ENCODE assay signal across 24 cellular contexts in the genomic region with DNA sequence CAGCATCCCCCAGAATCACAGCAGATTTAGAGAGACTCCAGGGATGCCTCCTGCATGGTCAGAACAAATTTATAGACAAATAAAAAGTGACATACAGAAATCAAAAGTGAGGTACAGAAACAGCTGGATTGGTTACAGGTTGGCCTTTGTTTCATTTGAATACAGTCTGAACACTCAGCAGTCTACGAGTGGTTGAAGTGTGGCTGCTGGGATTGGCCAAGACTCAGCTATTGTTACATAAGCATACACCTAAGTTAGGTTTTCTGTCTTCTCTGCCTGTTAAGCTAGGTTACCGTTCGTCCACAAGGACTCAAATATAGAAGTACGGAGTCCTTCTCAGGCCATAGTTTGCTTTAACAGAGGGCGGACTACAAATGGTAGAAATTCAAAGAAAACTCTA.
"Had no signal": no experiment of that assay in that cellular context is flagged by ENCODE, and none has a peak within 500 bp of the region (broad histone marks: within the 10 kb centered on the region; RNA-seq: fewer than 3 reads in every experiment).

No MANE protein-coding gene starts in this region.

- H3K9me3 ChIP-seq: ascending aorta, colonic mucosa, esophagus squamous epithelium had no signal

- H3K4me1 ChIP-seq: ascending aorta, colonic mucosa had no signal

- H3K27me3 ChIP-seq: ascending aorta, colonic mucosa, esophagus squamous epithelium had no signal

- H3K36me3 Mint-ChIP-seq: activated CD4-positive, alpha-beta memory T cell treated with anti-CD3 and anti-CD28 coated beads for 36 hours; activated naive CD4-positive, alpha-beta T cell treated with anti-CD3 and anti-CD28 coated beads, Interleukin-2, amount 10 ng/mL, durations not matched to agents 7 days and 5 days; activated naive CD4-positive, alpha-beta T cell treated with anti-CD3 and anti-CD28 coated beads, Interleukin-2, amount 50 U/mL, for 72 hours; activated naive CD8-positive, alpha-beta T cell treated with anti-CD3 and anti-CD28 coated beads, Interleukin-2, amount 10 ng/mL, durations not matched to agents 7 days and 5 days; brain had no signal

- H3K27me3 Mint-ChIP-seq: activated CD4-positive, alpha-beta T cell treated with anti-CD3 and anti-CD28 coated beads, Interleukin-2, amount 10 ng/mL, durations not matched to agents 24 days and 14 days; activated naive CD4-positive, alpha-beta T cell treated with anti-CD3 and anti-CD28 coated beads, Interleukin-2, amount 10 ng/mL, durations not matched to agents 7 days and 5 days had no signal

- H3K27ac Mint-ChIP-seq: activated CD4-positive, alpha-beta memory T cell treated with anti-CD3 and anti-CD28 coated beads for 36 hours; activated CD4-positive, alpha-beta T cell treated with anti-CD3 and anti-CD28 coated beads for 36 hours; activated CD4-positive, alpha-beta T cell treated with anti-CD3 and anti-CD28 coated beads, Interleukin-2, amount 10 ng/mL, durations not matched to agents 24 days and 14 days; activated CD8-positive, alpha-beta T cell treated with anti-CD3 and anti-CD28 coated beads, Interleukin-2, amount 10 ng/mL, durations not matched to agents 7 days and 5 days; activated naive CD4-positive, alpha-beta T cell treated with anti-CD3 and anti-CD28 coated beads, Interleukin-2, amount 10 ng/mL, durations not matched to agents 7 days and 5 days; activated naive CD4-positive, alpha-beta T cell treated with anti-CD3 and anti-CD28 coated beads, Interleukin-2, amount 50 U/mL, for 72 hours; activated naive CD8-positive, alpha-beta T cell treated with anti-CD3 and anti-CD28 coated beads, Interleukin-2, amount 10 ng/mL, durations not matched to agents 7 days and 5 days; activated T-cell treated with anti-CD3 and anti-CD28 coated beads, Interleukin-2, amount 50 U/mL, for 24 hours; activated T-cell treated with anti-CD3 and anti-CD28 coated beads, Interleukin-2, amount 50 U/mL, for 72 hours had no signal

- H3K36me3 ChIP-seq: ascending aorta, colonic mucosa, esophagus squamous epithelium had no signal

- H3K4me3 ChIP-seq: ascending aorta, colonic mucosa, esophagus squamous epithelium had no signal

- DNase-seq: activated CD4-positive, alpha-beta memory T cell treated with anti-CD3 and anti-CD28 coated beads for 36 hours; activated CD4-positive, alpha-beta T cell treated with anti-CD3 and anti-CD28 coated beads for 36 hours; activated CD4-positive, alpha-beta T cell treated with anti-CD3 and anti-CD28 coated beads, Interleukin-2, amount 10 ng/mL, durations not matched to agents 24 days and 14 days; activated CD4-positive, CD25-positive, alpha-beta regulatory T cell; activated CD4-positive, CD25-positive, alpha-beta regulatory T cell treated with anti-CD3 and anti-CD28 coated beads, Interleukin-2, amount 50 U/mL, for 72 hours; activated CD8-positive, alpha-beta memory T cell treated with anti-CD3 and anti-CD28 coated beads, Interleukin-2, amount 50 U/mL, for 48 hours; activated CD8-positive, alpha-beta T cell treated with anti-CD3 and anti-CD28 coated beads, Interleukin-2, amount 10 ng/mL, durations not matched to agents 7 days and 5 days; activated gamma-delta T cell; activated naive CD4-positive, alpha-beta T cell; activated naive CD4-positive, alpha-beta T cell treated with anti-CD3 and anti-CD28 coated beads, Interleukin-2, amount 10 ng/mL, durations not matched to agents 7 days and 5 days; activated naive CD8-positive, alpha-beta T cell treated with anti-CD3 and anti-CD28 coated beads, Interleukin-2, amount 10 ng/mL, durations not matched to agents 7 days and 5 days; activated T-cell treated with anti-CD3 and anti-CD28 coated beads for 4 hours; activated T-cell treated with anti-CD3 and anti-CD28 coated beads, Interleukin-2, amount 50 U/mL, for 24 hours; activated T-cell treated with anti-CD3 and anti-CD28 coated beads, Interleukin-2, amount 50 U/mL, for 72 hours; caudate nucleus; colonic mucosa; effector CD8-positive, alpha-beta T cell; erythroblast; esophagus squamous epithelium; head of caudate nucleus; T-helper 2 cell had no signal

- H3K4me3 Mint-ChIP-seq: activated CD4-positive, alpha-beta memory T cell treated with anti-CD3 and anti-CD28 coated beads for 36 hours; activated CD4-positive, alpha-beta T cell treated with anti-CD3 and anti-CD28 coated beads for 36 hours; activated CD4-positive, alpha-beta T cell treated with anti-CD3 and anti-CD28 coated beads, Interleukin-2, amount 10 ng/mL, durations not matched to agents 24 days and 14 days; activated CD8-positive, alpha-beta T cell treated with anti-CD3 and anti-CD28 coated beads, Interleukin-2, amount 10 ng/mL, durations not matched to agents 7 days and 5 days; activated naive CD4-positive, alpha-beta T cell treated with anti-CD3 and anti-CD28 coated beads, Interleukin-2, amount 10 ng/mL, durations not matched to agents 7 days and 5 days; activated naive CD8-positive, alpha-beta T cell treated with anti-CD3 and anti-CD28 coated beads, Interleukin-2, amount 10 ng/mL, durations not matched to agents 7 days and 5 days; activated T-cell treated with anti-CD3 and anti-CD28 coated beads, Interleukin-2, amount 50 U/mL, for 24 hours; activated T-cell treated with anti-CD3 and anti-CD28 coated beads, Interleukin-2, amount 50 U/mL, for 72 hours; brain had no signal

- H3K4me1 Mint-ChIP-seq: activated CD4-positive, alpha-beta T cell treated with anti-CD3 and anti-CD28 coated beads for 36 hours; activated CD4-positive, alpha-beta T cell treated with anti-CD3 and anti-CD28 coated beads, Interleukin-2, amount 10 ng/mL, durations not matched to agents 24 days and 14 days; activated naive CD4-positive, alpha-beta T cell treated with anti-CD3 and anti-CD28 coated beads, Interleukin-2, amount 10 ng/mL, durations not matched to agents 7 days and 5 days; activated naive CD8-positive, alpha-beta T cell treated with anti-CD3 and anti-CD28 coated beads, Interleukin-2, amount 10 ng/mL, durations not matched to agents 7 days and 5 days had no signal

- H3K9me3 Mint-ChIP-seq: activated CD4-positive, alpha-beta memory T cell treated with anti-CD3 and anti-CD28 coated beads for 36 hours; activated CD4-positive, alpha-beta T cell treated with anti-CD3 and anti-CD28 coated beads, Interleukin-2, amount 10 ng/mL, durations not matched to agents 24 days and 14 days; activated naive CD4-positive, alpha-beta T cell treated with anti-CD3 and anti-CD28 coated beads, Interleukin-2, amount 10 ng/mL, durations not matched to agents 7 days and 5 days; activated naive CD8-positive, alpha-beta T cell treated with anti-CD3 and anti-CD28 coated beads, Interleukin-2, amount 10 ng/mL, durations not matched to agents 7 days and 5 days; activated T-cell treated with anti-CD3 and anti-CD28 coated beads, Interleukin-2, amount 50 U/mL, for 24 hours; activated T-cell treated with anti-CD3 and anti-CD28 coated beads, Interleukin-2, amount 50 U/mL, for 72 hours; brain had no signal

- H3K27ac ChIP-seq: ascending aorta, colonic mucosa, esophagus squamous epithelium had no signal
